Comparison of ENCODE assay signal across 1 cellular context in genomic region chr11:46308632-46309419, GRCh38.
TF ChIP-seq lines count a peak whose summit lies in the region.

No MANE protein-coding gene starts in this region.

TF ChIP-seq in WTC11, 78 proteins besides CTCF, POLR2A, EP300 and RAD21 (continued from another document):
- TF ChIP-seq E2F5 (CRISPR knock-in tag; IDR thresholded peaks at IDR 0.05): no peak
- TF ChIP-seq, protein P1, sequence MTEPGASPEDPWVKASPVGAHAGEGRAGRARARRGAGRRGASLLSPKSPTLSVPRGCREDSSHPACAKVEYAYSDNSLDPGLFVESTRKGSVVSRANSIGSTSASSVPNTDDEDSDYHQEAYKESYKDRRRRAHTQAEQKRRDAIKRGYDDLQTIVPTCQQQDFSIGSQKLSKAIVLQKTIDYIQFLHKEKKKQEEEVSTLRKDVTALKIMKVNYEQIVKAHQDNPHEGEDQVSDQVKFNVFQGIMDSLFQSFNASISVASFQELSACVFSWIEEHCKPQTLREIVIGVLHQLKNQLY (CRISPR knock-in tag; IDR thresholded peaks at IDR 0.05): no peak
- TF ChIP-seq, protein P2, sequence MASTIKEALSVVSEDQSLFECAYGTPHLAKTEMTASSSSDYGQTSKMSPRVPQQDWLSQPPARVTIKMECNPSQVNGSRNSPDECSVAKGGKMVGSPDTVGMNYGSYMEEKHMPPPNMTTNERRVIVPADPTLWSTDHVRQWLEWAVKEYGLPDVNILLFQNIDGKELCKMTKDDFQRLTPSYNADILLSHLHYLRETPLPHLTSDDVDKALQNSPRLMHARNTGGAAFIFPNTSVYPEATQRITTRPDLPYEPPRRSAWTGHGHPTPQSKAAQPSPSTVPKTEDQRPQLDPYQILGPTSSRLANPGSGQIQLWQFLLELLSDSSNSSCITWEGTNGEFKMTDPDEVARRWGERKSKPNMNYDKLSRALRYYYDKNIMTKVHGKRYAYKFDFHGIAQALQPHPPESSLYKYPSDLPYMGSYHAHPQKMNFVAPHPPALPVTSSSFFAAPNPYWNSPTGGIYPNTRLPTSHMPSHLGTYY (CRISPR knock-in tag; IDR thresholded peaks at IDR 0.05): no peak
TF ChIP-seq in WTC11: peak in this region for 2.
